Comparison of ENCODE assay signal across 14 cellular contexts in genomic region chr1:61156576-61157239, GRCh38.
DNase-seq lines count a peak whose midpoint lies in the region; ATAC-seq and TF ChIP-seq lines count a peak whose summit lies in the region.
"Had no signal": no experiment of that assay in that cellular context is flagged by ENCODE, and none has a peak within 500 bp of the region (broad histone marks: within the 10 kb centered on the region; RNA-seq: fewer than 3 reads in every experiment).

No MANE protein-coding gene starts in this region.

- H3K4me3 ChIP-seq in cardiac muscle cell (no peak overlapping the region), uterus (no peak overlapping the region)

- H3K36me3 Mint-ChIP-seq in WTC11: no peaks in the 10 kb centered on the region
- peaks cover 21% of the 10 kb centered on the region for H3K36me3 Mint-ChIP-seq in nephron (ENCODE audit: low read depth)
- H3K36me3 Mint-ChIP-seq: activated naive CD4-positive, alpha-beta T cell treated with anti-CD3 and anti-CD28 coated beads, Interleukin-2, amount 50 U/mL, for 24 hours had no signal

- H3K27ac ChIP-seq in cardiac muscle cell (peak overlapping the region; percentile 80), uterus (peak overlapping the region; percentile 20 to 62)

- H3K4me1 ChIP-seq in cardiac muscle cell (ENCODE audit: low read depth) (peaks cover 20% of the 10 kb centered on the region), uterus (peaks cover 0 to 8% of the 10 kb centered on the region in 2 donors)

- H3K4me3 Mint-ChIP-seq in WTC11 (no peak overlapping the region), nephron (no peak overlapping the region)
- H3K4me3 Mint-ChIP-seq: activated naive CD4-positive, alpha-beta T cell treated with anti-CD3 and anti-CD28 coated beads, Interleukin-2, amount 50 U/mL, for 24 hours had no signal

- no peaks in the 10 kb centered on the region for H3K27me3 Mint-ChIP-seq in WTC11 (ENCODE audit: low read depth)
- no peaks in the 10 kb centered on the region for H3K27me3 Mint-ChIP-seq in nephron (ENCODE audit: low read depth)

- H3K36me3 ChIP-seq in cardiac muscle cell (no peaks in the 10 kb centered on the region), uterus (no peaks in the 10 kb centered on the region)

- H3K4me1 Mint-ChIP-seq in WTC11 (peaks cover 51% of the 10 kb centered on the region), nephron (peaks cover 74% of the 10 kb centered on the region)

- CTCF ChIA-PET in WTC11 (lab: Charles Lee): interaction anchor here (1.0 to 2.1 kb wide), 4 partner anchors 107 to 432 kb away, joined by 3 to 9 read pairs (median 4); no protein-coding TSS in a partner anchor

- TF ChIP-seq POLR2A in uterus (IDR thresholded peaks at IDR 0.05): no peak

- intact Hi-C loops in uterus (cut with DNase I; ENCODE audit: low total_unique reads): no loop called here

- DNase-seq in WTC11 (ENCODE audit: low spot score): no peak
- DNase-seq in cardiac muscle cell (ENCODE audit: low read depth in 1 of 2, low spot score in 1 of 2): no peak
- no peak for DNase-seq in uterus
- DNase-seq: activated CD4-positive, CD25-positive, alpha-beta regulatory T cell treated with anti-CD3 and anti-CD28 coated beads, Interleukin-2, amount 50 U/mL, for 72 hours; DMS53; NCI-H1105; NCI-H2171; stimulated activated CD4-positive, alpha-beta T cell treated with anti-CD3 and anti-CD28 coated beads, Interleukin-4, amount 100 ng/mL, for 1 hour had no signal

- POLR2A ChIA-PET in WTC11 (lab: Charles Lee): no interaction called here

- H3K27ac Mint-ChIP-seq in WTC11 (no peak overlapping the region; the same call in 1 of the 2 replicates), nephron (peak overlapping the region; percentile 56 to 90 (median 82))
- H3K27ac Mint-ChIP-seq: activated naive CD4-positive, alpha-beta T cell treated with anti-CD3 and anti-CD28 coated beads, Interleukin-2, amount 50 U/mL, for 24 hours had no signal

- TF ChIP-seq CTCF in WTC11 (IDR thresholded peaks at IDR 0.05) (no peak), cardiac muscle cell (IDR thresholded peaks at IDR 0.05; ENCODE audit: low read depth, low read length) (no peak), nephron (IDR thresholded peaks at IDR 0.05; ENCODE audit: unreplicated experiment in 3 of 3) (no peak), uterus (IDR thresholded peaks at IDR 0.05) (no peak)

- H3K9me3 Mint-ChIP-seq in WTC11: no peaks in the 10 kb centered on the region
- H3K9me3 Mint-ChIP-seq in nephron: no peaks in the 10 kb centered on the region
- H3K9me3 Mint-ChIP-seq: activated naive CD4-positive, alpha-beta T cell treated with anti-CD3 and anti-CD28 coated beads, Interleukin-2, amount 50 U/mL, for 24 hours; CD14-positive monocyte had no signal

- no peaks in the 10 kb centered on the region for H3K27me3 ChIP-seq in cardiac muscle cell
- no peaks in the 10 kb centered on the region for H3K27me3 ChIP-seq in uterus

- ATAC-seq in WTC11 (0 out of 2 replicates have a peak, but pooled peaks have one; percentile 18), GM21576 (IDR thresholded peaks at IDR 0.05; ENCODE audit: unreplicated experiment) (no peak), HG03432 (IDR thresholded peaks at IDR 0.05; ENCODE audit: unreplicated experiment) (no peak), GM18858 (IDR thresholded peaks at IDR 0.05; ENCODE audit: unreplicated experiment) (no peak)

- no peaks in the 10 kb centered on the region for H3K9me3 ChIP-seq in cardiac muscle cell (ENCODE audit: low read depth)
- H3K9me3 ChIP-seq in uterus: no peaks in the 10 kb centered on the region

TF ChIP-seq in WTC11, 78 proteins besides CTCF, POLR2A, EP300 and RAD21:
- TF ChIP-seq EMX1 (CRISPR knock-in tag; IDR thresholded peaks at IDR 0.05) (no peak), GABPB1 (CRISPR knock-in tag; IDR thresholded peaks at IDR 0.05) (no peak), ZNF317 (CRISPR knock-in tag; IDR thresholded peaks at IDR 0.05; ENCODE audit: borderline replicate concordance, low read depth) (no peak), SMAD4 (CRISPR knock-in tag; IDR thresholded peaks at IDR 0.05) (no peak), E2F4 (CRISPR knock-in tag; IDR thresholded peaks at IDR 0.05; ENCODE audit: borderline replicate concordance, low read depth) (no peak), PRRX2 (CRISPR knock-in tag; IDR thresholded peaks at IDR 0.05) (no peak), NR1H2 (CRISPR knock-in tag; IDR thresholded peaks at IDR 0.05) (no peak), CDX4 (CRISPR knock-in tag; IDR thresholded peaks at IDR 0.05; ENCODE audit: borderline replicate concordance) (no peak), AR (CRISPR knock-in tag; IDR thresholded peaks at IDR 0.05) (no peak), ZMAT4 (CRISPR knock-in tag; IDR thresholded peaks at IDR 0.05) (no peak), ZNF416 (CRISPR knock-in tag; IDR thresholded peaks at IDR 0.05) (no peak), GTF2I (CRISPR knock-in tag; conservative IDR thresholded peaks at IDR 0.05) (no peak), ESRRA (CRISPR knock-in tag; IDR thresholded peaks at IDR 0.05; ENCODE audit: borderline replicate concordance) (no peak)
